Comparison of ENCODE assay signal across 9 cellular contexts in the genomic region with DNA sequence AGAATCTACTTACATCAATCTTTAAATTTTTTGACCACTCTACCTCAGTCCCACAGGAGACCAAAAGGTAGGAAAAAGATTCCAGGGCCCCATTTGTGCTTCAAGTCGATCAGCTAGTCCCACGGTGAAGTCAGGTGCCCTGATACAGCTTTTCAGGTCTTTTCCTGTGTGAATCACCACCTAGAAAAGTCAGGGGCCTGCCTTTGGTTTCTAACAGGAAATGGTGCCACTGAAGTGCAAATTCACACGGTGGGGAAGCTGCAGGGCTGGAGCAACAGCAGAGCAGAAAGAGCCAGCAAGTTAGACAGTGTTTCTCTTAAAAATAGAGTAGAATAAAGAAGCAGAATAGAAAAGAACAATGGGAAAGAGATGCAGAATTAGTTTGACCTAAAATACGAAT.
DNase-seq lines count a peak whose midpoint lies in the region; ATAC-seq and FAIRE-seq lines count a peak whose summit lies in the region.
"Had no signal": no experiment of that assay in that cellular context is flagged by ENCODE, and none has a peak within 500 bp of the region (broad histone marks: within the 10 kb centered on the region; RNA-seq: fewer than 3 reads in every experiment).

No MANE protein-coding gene starts in this region.

- ATAC-seq in GM21717 (IDR thresholded peaks at IDR 0.05; ENCODE audit: unreplicated experiment) (peak; percentile 95), memory B cell (ENCODE audit: low read depth) (peak; percentile 97)

- peaks cover 41% of the 10 kb centered on the region for H3K4me1 Mint-ChIP-seq in memory B cell

- H3K4me3 Mint-ChIP-seq in memory B cell, result peak overlapping the region; percentile 87

- DNase-seq in M059J (ENCODE audit: low read depth) (peak; percentile 39), memory B cell (ENCODE audit: low spot score in 2 of 2) (peak; percentile 41 to 48), urothelium cell line (ENCODE audit: low spot score) (peak; percentile 4), GF-D8 (lab: John Stamatoyannopoulos, UW) (no peak), AG08395 (ENCODE audit: low spot score) (no peak)
- peak; percentile 35 to 50 for DNase-seq in activated T-helper 1 cell treated with anti-CD3 and anti-CD28 coated beads, Interleukin-2, amount 50 U/mL, for 16 hours (ENCODE audit: low read depth in 1 of 2, low spot score in 1 of 2)
- DNase-seq: lower lobe of right lung had no signal

- H3K9me3 Mint-ChIP-seq in memory B cell, result peaks cover 1% of the 10 kb centered on the region

- H3K27me3 Mint-ChIP-seq in memory B cell, result no peaks in the 10 kb centered on the region

- H3K9ac ChIP-seq in ES-I3 (ENCODE audit: low read depth, low read length), result peak overlapping the region; percentile 48; the same call in 1 of the 2 replicates

- peak overlapping the region; percentile 90 for H3K27ac Mint-ChIP-seq in memory B cell

- no peaks in the 10 kb centered on the region for H3K36me3 ChIP-seq in ES-I3 (ENCODE audit: insufficient read depth, low read length)
- H3K36me3 ChIP-seq: lower lobe of right lung had no signal

- H3K9me3 ChIP-seq in ES-I3 (ENCODE audit: control insufficient read depth, insufficient read depth, low read length), result peaks cover 6% of the 10 kb centered on the region
- H3K9me3 ChIP-seq: lower lobe of right lung had no signal

- no peak for FAIRE-seq in urothelium cell line (lab: Jason Lieb, UNC)

- H3K4me1 ChIP-seq in ES-I3 (ENCODE audit: insufficient read depth, low read length), result peaks cover 22% of the 10 kb centered on the region
- H3K4me1 ChIP-seq: lower lobe of right lung had no signal

- peaks cover 14% of the 10 kb centered on the region for H3K36me3 Mint-ChIP-seq in memory B cell

Comparison
In these comparisons a context has a peak if more than half of its experiments do, and no peak if none do; other contexts are left out.
1. DNase-seq: peak in M059J (single experiment), activated T-helper 1 cell treated with anti-CD3 and anti-CD28 coated beads, Interleukin-2, amount 50 U/mL, for 16 hours (2 of 2), memory B cell (2 of 2) and urothelium cell line (single experiment); none in GF-D8 (single experiment) and AG08395 (single experiment).